ENCODE assay signal across 24 cellular contexts in genomic region chr4:6298852-6299251, GRCh38.
"Had no signal": no experiment of that assay in that cellular context is flagged by ENCODE, and none has a peak within 500 bp of the region (broad histone marks: within the 10 kb centered on the region; RNA-seq: fewer than 3 reads in every experiment).

No MANE protein-coding gene starts in this region.

- FAIRE-seq: HepG2, K562 had no signal

- H3K27ac ChIP-seq: KMS-11, RWPE1, SJSA1, SK-N-MC had no signal

- H3K4me2 ChIP-seq: KMS-11 had no signal

- H3K9ac ChIP-seq: KMS-11 had no signal

- H3K36me3 ChIP-seq: SJSA1 had no signal

- H3K4me3 ChIP-seq: K562, SJSA1, SK-N-MC had no signal

- H3K27me3 ChIP-seq: SJSA1 had no signal

- DNase-seq: Kasumi-1, MM.1S, NCI-H1092 treated with DMSO at 0.1 percent for 48 hours, NCI-H1436, NCI-H187, NCI-H2029, NCI-H2081 treated with DMSO at 0.1 percent for 48 hours, NCI-H2171, NCI-H226, NCI-H446, NCI-H510A, NCI-H524 treated with DMSO at 0.1 percent for 48 hours, NCI-H69, NCI-H774, PC-3, SW 1271, T-cell had no signal

- H3K9me3 ChIP-seq: SJSA1 had no signal

- H3K4me1 ChIP-seq: SJSA1 had no signal

- ATAC-seq: HepG2, K562, Panc1, PC-3, T-cell had no signal
